ENCODE assay signal across 10 cellular contexts in genomic region chr4:42633605-42634388, GRCh38. TPM values are rescaled to one million over a fixed set of nuclear protein-coding genes. Genes with fewer than 3 reads are reported as not detected.
A peak's percentile ranks its signal among the peaks of the same experiment; 100 is the strongest.
DNase-seq lines count a peak whose midpoint lies in the region; ATAC-seq and TF ChIP-seq lines count a peak whose summit lies in the region.
"Had no signal": no experiment of that assay in that cellular context is flagged by ENCODE, and none has a peak within 500 bp of the region (broad histone marks: within the 10 kb centered on the region; RNA-seq: fewer than 3 reads in every experiment).

No MANE protein-coding gene starts in this region.

- CTCF ChIA-PET in GM10248 (lab: Yijun Ruan, JAX): interaction anchor here (1.2 to 5.1 kb wide), 9 partner anchors 8 to 65 kb away, joined by 3 to 35 read pairs (median 5); partner anchors contain the start of gene ATP8A1

- ATAC-seq in activated CD4-positive, CD25-positive, alpha-beta regulatory T cell treated with anti-CD3 and anti-CD28 coated beads, Interleukin-2, amount 50 U/mL, for 24 hours: peak; percentile 75 to 81
- ATAC-seq in GM21526 (IDR thresholded peaks at IDR 0.05; ENCODE audit: low FRiP score, unreplicated experiment): peak; percentile 59
- peak; percentile 47 for ATAC-seq in HG03196 (IDR thresholded peaks at IDR 0.05; ENCODE audit: unreplicated experiment)
- ATAC-seq in naive thymus-derived CD8-positive, alpha-beta T cell: no peak

- H3K36me3 Mint-ChIP-seq in naive thymus-derived CD8-positive, alpha-beta T cell: peaks cover 0 to 3% (median 0%) of the 10 kb centered on the region in 3 donors

- H3K4me3 Mint-ChIP-seq in naive thymus-derived CD8-positive, alpha-beta T cell: peak overlapping the region in 2 of 10 donors; percentile 3 to 6

- H3K27me3 Mint-ChIP-seq in naive thymus-derived CD8-positive, alpha-beta T cell: no peaks in the 10 kb centered on the region

- no peaks in the 10 kb centered on the region for H3K9me3 Mint-ChIP-seq in naive thymus-derived CD8-positive, alpha-beta T cell

- H3K4me1 Mint-ChIP-seq in naive thymus-derived CD8-positive, alpha-beta T cell: peaks cover 41 to 95% (median 91%) of the 10 kb centered on the region in 4 donors

- TF ChIP-seq CTCF in GM10248 (IDR thresholded peaks at IDR 0.05; ENCODE audit: control extremely low read depth, extremely low read depth, low read depth, missing control alignments): no peak

- peak overlapping the region in 9 of 10 donors; percentile 5 to 80 (median 46) for H3K27ac Mint-ChIP-seq in naive thymus-derived CD8-positive, alpha-beta T cell
- H3K27ac Mint-ChIP-seq: progenitor cell of endocrine pancreas had no signal

- POLR2A ChIA-PET in naive thymus-derived CD8-positive, alpha-beta T cell (lab: Charles Lee): interaction anchor here (0.6 to 6.5 kb wide), 5 partner anchors 10 to 39 kb away, joined by 3 to 38 read pairs (median 3); partner anchors contain the start of gene ATP8A1
- POLR2A ChIA-PET in GM10248 (lab: Yijun Ruan, JAX): interaction anchor here (1.4 kb wide), 1 partner anchor 23 kb away, joined by 6 read pairs; the partner anchor contains the start of gene ATP8A1

- no peak for DNase-seq in activated CD4-positive, CD25-positive, alpha-beta regulatory T cell treated with anti-CD3 and anti-CD28 coated beads, Interleukin-2, amount 50 U/mL, for 72 hours
- DNase-seq in naive thymus-derived CD8-positive, alpha-beta T cell: no peak
- DNase-seq in GM19240 (ENCODE audit: insufficient read length, low spot score) (no peak), NAMALWA (ENCODE audit: low spot score) (no peak), GM10248 (ENCODE audit: extremely low spot score) (no peak)
- DNase-seq: activated effector memory CD4-positive, alpha-beta T cell treated with Interleukin-2 at 50 U/mL for 16 hours had no signal

RNA-seq across cellular contexts. Expression of gene ATP8A1, which starts 23.1 kb away (rescaled TPM):
- 100 to 1,000 TPM; 106 to 117 TPM for total RNA-seq in naive thymus-derived CD8-positive, alpha-beta T cell
- 10 to 100 TPM; 17.5 to 31.1 (median 20.5) TPM for polyA plus RNA-seq in naive thymus-derived CD8-positive, alpha-beta T cell

Comparison
In these comparisons a context has a peak if more than half of its experiments do, and no peak if none do; other contexts are left out.
1. ATAC-seq: peak in activated CD4-positive, CD25-positive, alpha-beta regulatory T cell treated with anti-CD3 and anti-CD28 coated beads, Interleukin-2, amount 50 U/mL, for 24 hours (2 of 2), GM21526 (single experiment) and HG03196 (single experiment); none in naive thymus-derived CD8-positive, alpha-beta T cell (0 of 2).